Comparison of ENCODE assay signal across 9 cellular contexts in the genomic region with DNA sequence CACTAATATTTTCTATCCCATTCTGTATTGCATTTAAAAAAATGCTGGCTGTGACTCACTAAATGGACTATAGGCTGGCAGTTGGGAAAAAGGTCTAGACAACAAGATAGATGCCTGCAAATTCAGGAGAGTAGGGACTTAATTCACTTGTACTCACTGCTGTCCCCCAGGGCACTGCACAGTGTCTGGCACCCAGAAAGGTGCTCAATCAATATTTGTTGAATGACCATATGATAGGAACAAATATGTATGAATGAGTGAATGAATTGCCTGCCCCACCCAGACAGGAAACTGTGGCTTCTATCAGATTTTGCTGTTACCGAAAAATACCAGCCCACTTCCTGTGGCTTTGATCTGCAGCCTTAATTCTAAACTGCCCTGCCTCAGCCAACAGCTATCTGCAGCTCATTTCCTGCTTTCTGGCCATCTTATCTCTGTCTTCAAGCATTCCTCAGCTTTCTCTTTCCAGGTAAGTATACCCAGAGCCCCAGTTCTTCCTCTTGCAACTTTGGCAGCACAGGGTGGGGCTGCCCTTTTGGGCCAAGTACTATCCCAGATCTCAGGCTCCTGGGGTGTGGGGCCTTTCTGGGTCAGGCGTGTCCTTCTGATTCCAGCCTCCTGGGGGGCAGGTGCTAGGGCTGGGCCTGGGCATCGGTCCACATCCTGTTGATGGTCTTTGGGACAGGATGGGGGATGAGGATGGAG. TPM values are rescaled to one million over a fixed set of nuclear protein-coding genes. Genes with fewer than 3 reads are reported as not detected.
DNase-seq lines count a peak whose midpoint lies in the region; ATAC-seq and TF ChIP-seq lines count a peak whose summit lies in the region.
"Had no signal": no experiment of that assay in that cellular context is flagged by ENCODE, and none has a peak within 500 bp of the region (broad histone marks: within the 10 kb centered on the region; RNA-seq: fewer than 3 reads in every experiment).

No MANE protein-coding gene starts in this region.

- H3K9me3 ChIP-seq in OCI-LY7 (ENCODE audit: low read length), result no peaks in the 10 kb centered on the region
- no peaks in the 10 kb centered on the region for H3K9me3 ChIP-seq in mucosa of descending colon
- H3K9me3 ChIP-seq: neutrophil had no signal

- no peaks in the 10 kb centered on the region for H3K9me3 Mint-ChIP-seq in activated T-helper 1 cell treated with anti-CD3 and anti-CD28 coated beads, Interleukin-12 subunit alpha, Interleukin-12 subunit beta, Interleukin-2, Interleukin-4 antibody, amounts not matched to agents 30 ng/mL and 10 ng/mL and 1 ng/mL, durations not matched to agents 14 hours and 24 hours and 36 hours

- H3K4me3 Mint-ChIP-seq in activated T-helper 1 cell treated with anti-CD3 and anti-CD28 coated beads, Interleukin-12 subunit alpha, Interleukin-12 subunit beta, Interleukin-2, Interleukin-4 antibody, amounts not matched to agents 30 ng/mL and 10 ng/mL and 1 ng/mL, durations not matched to agents 14 hours and 24 hours and 36 hours, result peak overlapping the region; percentile 84

- no TSS peak for BruUV-seq in OCI-LY7 (replicated peaks; lab: Mats Ljungman, UMichigan)

- H3K4me1 ChIP-seq in OCI-LY7 (ENCODE audit: insufficient read depth, low read length, poor library complexity, severe bottlenecking) (peaks cover 37% of the 10 kb centered on the region), mucosa of descending colon (ENCODE audit: low read depth) (peaks cover 23% of the 10 kb centered on the region)

- POLR2A ChIA-PET in OCI-LY7 (lab: Charles Lee), result no interaction called here

- CTCF ChIA-PET in OCI-LY7 (lab: Charles Lee; ENCODE audit: unreplicated experiment), result interaction anchor here (0.5 to 1.0 kb wide), 2 partner anchors 41 to 101 kb away, joined by 3 to 7 read pairs; no protein-coding TSS in a partner anchor

- peaks cover 22% of the 10 kb centered on the region for H3K36me3 Mint-ChIP-seq in activated T-helper 1 cell treated with anti-CD3 and anti-CD28 coated beads, Interleukin-12 subunit alpha, Interleukin-12 subunit beta, Interleukin-2, Interleukin-4 antibody, amounts not matched to agents 30 ng/mL and 10 ng/mL and 1 ng/mL, durations not matched to agents 14 hours and 24 hours and 36 hours (ENCODE audit: low read depth)

- H3K27ac Mint-ChIP-seq in activated T-helper 1 cell treated with anti-CD3 and anti-CD28 coated beads, Interleukin-12 subunit alpha, Interleukin-12 subunit beta, Interleukin-2, Interleukin-4 antibody, amounts not matched to agents 30 ng/mL and 10 ng/mL and 1 ng/mL, durations not matched to agents 14 hours and 24 hours and 36 hours, result peak overlapping the region; percentile 97

- H3K36me3 ChIP-seq in OCI-LY7 (ENCODE audit: insufficient read depth, low read length), result no peaks in the 10 kb centered on the region
- H3K36me3 ChIP-seq in mucosa of descending colon (ENCODE audit: low read depth), result no peaks in the 10 kb centered on the region
- H3K36me3 ChIP-seq: neutrophil had no signal

- peak overlapping the region; percentile 55 for H3K4me3 ChIP-seq in OCI-LY7 (ENCODE audit: low read depth, low read length, poor library complexity, severe bottlenecking)
- H3K4me3 ChIP-seq in mucosa of descending colon, result no peak overlapping the region

- H3K79me2 ChIP-seq in OCI-LY7 (ENCODE audit: insufficient read depth, low read depth, low read length), result no peaks in the 10 kb centered on the region

- no peaks in the 10 kb centered on the region for H4K20me1 ChIP-seq in OCI-LY7 (ENCODE audit: insufficient read depth, low read length)

- peak; percentile 70 for DNase-seq in stimulated activated CD4-positive, alpha-beta T cell treated with anti-CD3 and anti-CD28 coated beads, Interleukin-15, amount 100 ng/mL, for 24 hours
- no peak for DNase-seq in stimulated activated CD4-positive, alpha-beta T cell treated with anti-CD3 and anti-CD28 coated beads, Interleukin-12 subunit alpha, Interleukin-12 subunit beta, amount 100 ng/mL, for 4 hours
- DNase-seq in OCI-LY7 (ENCODE audit: low spot score) (peak; percentile 90), mucosa of descending colon (peak in 2 of 3 donors; percentile 63 to 74), NCI-H2196 treated with DMSO at 0.1 percent for 48 hours (lab: John Stamatoyannopoulos, UW; ENCODE audit: unreplicated experiment) (no peak)
- DNase-seq in activated T-helper 1 cell treated with anti-CD3 and anti-CD28 coated beads, Interleukin-12 subunit alpha, Interleukin-12 subunit beta, Interleukin-2, Interleukin-4 antibody, amounts not matched to agents 30 ng/mL and 10 ng/mL and 1 ng/mL, durations not matched to agents 14 hours and 24 hours and 36 hours (ENCODE audit: low spot score), result peak; percentile 78

- peak overlapping the region; percentile 90 for H3K4me2 ChIP-seq in OCI-LY7 (ENCODE audit: low read length)

- no peak overlapping the region; the same call in 1 of the 2 replicates for H2AFZ ChIP-seq in OCI-LY7 (ENCODE audit: low read length)

- TF ChIP-seq CTCF in OCI-LY7 (conservative IDR thresholded peaks at IDR 0.05; ENCODE audit: low read length) (no peak), mucosa of descending colon (IDR thresholded peaks at IDR 0.05) (no peak)

- intact Hi-C loops in OCI-LY7 (cut with micrococcal nuclease; ENCODE audit: unreplicated experiment), result no loop called here
- intact Hi-C loops in activated T-helper 1 cell treated with anti-CD3 and anti-CD28 coated beads, Interleukin-12 subunit alpha, Interleukin-12 subunit beta, Interleukin-2, Interleukin-4 antibody, amounts not matched to agents 30 ng/mL and 10 ng/mL and 1 ng/mL, durations not matched to agents 14 hours and 24 hours and 36 hours (cut with micrococcal nuclease), result loop anchor here (1.0 kb wide), 2 partner anchors 15 to 36 kb away; no protein-coding TSS in a partner anchor
- intact Hi-C loops in mucosa of descending colon (cut with DNase I, micrococcal nuclease), result no loop called here

- H3K4me1 Mint-ChIP-seq in activated T-helper 1 cell treated with anti-CD3 and anti-CD28 coated beads, Interleukin-12 subunit alpha, Interleukin-12 subunit beta, Interleukin-2, Interleukin-4 antibody, amounts not matched to agents 30 ng/mL and 10 ng/mL and 1 ng/mL, durations not matched to agents 14 hours and 24 hours and 36 hours (ENCODE audit: low read depth), result peaks cover 79% of the 10 kb centered on the region

- no peaks in the 10 kb centered on the region for H3K9me2 ChIP-seq in OCI-LY7 (ENCODE audit: insufficient read depth, low read length)

- H3K27ac ChIP-seq in OCI-LY7 (ENCODE audit: low read depth, low read length, poor library complexity, severe bottlenecking), result peak overlapping the region; percentile 79
- H3K27ac ChIP-seq: neutrophil had no signal

- no peaks in the 10 kb centered on the region for H3K27me3 Mint-ChIP-seq in activated T-helper 1 cell treated with anti-CD3 and anti-CD28 coated beads, Interleukin-12 subunit alpha, Interleukin-12 subunit beta, Interleukin-2, Interleukin-4 antibody, amounts not matched to agents 30 ng/mL and 10 ng/mL and 1 ng/mL, durations not matched to agents 14 hours and 24 hours and 36 hours (ENCODE audit: insufficient read depth)

- ATAC-seq in mucosa of descending colon (peak; percentile 72), HG03025 (IDR thresholded peaks at IDR 0.05; ENCODE audit: low FRiP score, unreplicated experiment) (no peak), GM21528 (IDR thresholded peaks at IDR 0.05; ENCODE audit: low FRiP score, unreplicated experiment) (no peak)

RNA-seq across cellular contexts. Expression of gene TNS4, which starts 15.3 kb away (rescaled TPM):
- total RNA-seq in OCI-LY7 (2014; rRNA removed; shearing (Covaris generic)), result 0.18 and 0.22 TPM in 2 replicates
- total RNA-seq in OCI-LY7 (2022) (0.66 and 0.97 TPM in 2 replicates), mucosa of descending colon (10 to 100 TPM in 1 of 3 donors, 1 to 10 TPM in 2; 3.0 to 13.1 (median 3.3) TPM)
- 14.5 and 15.5 TPM in 2 replicates for total RNA-seq in activated T-helper 1 cell treated with anti-CD3 and anti-CD28 coated beads, Interleukin-12 subunit alpha, Interleukin-12 subunit beta, Interleukin-2, Interleukin-4 antibody, amounts not matched to agents 30 ng/mL and 10 ng/mL and 1 ng/mL, durations not matched to agents 14 hours and 24 hours and 36 hours

RNA-seq across cellular contexts. Expression of gene CCR7, which starts 48.5 kb away (rescaled TPM):
- 1.8 and 2.3 TPM in 2 replicates for total RNA-seq in OCI-LY7 (2014; rRNA removed; shearing (Covaris generic))
- total RNA-seq in OCI-LY7 (2022) (0.48 TPM in 1 of 2 replicates, not detected in the other), mucosa of descending colon (1 to 10 TPM in 1 of 3 donors, under 1 TPM in 2; 0.44 to 3.2 (median 0.87) TPM)
- 165 and 166 TPM in 2 replicates for total RNA-seq in activated T-helper 1 cell treated with anti-CD3 and anti-CD28 coated beads, Interleukin-12 subunit alpha, Interleukin-12 subunit beta, Interleukin-2, Interleukin-4 antibody, amounts not matched to agents 30 ng/mL and 10 ng/mL and 1 ng/mL, durations not matched to agents 14 hours and 24 hours and 36 hours

Comparison
In these comparisons a context has a peak if more than half of its experiments do, and no peak if none do; other contexts are left out.
1. DNase-seq: peak in stimulated activated CD4-positive, alpha-beta T cell treated with anti-CD3 and anti-CD28 coated beads, Interleukin-15, amount 100 ng/mL, for 24 hours (single experiment), OCI-LY7 (single experiment), activated T-helper 1 cell treated with anti-CD3 and anti-CD28 coated beads, Interleukin-12 subunit alpha, Interleukin-12 subunit beta, Interleukin-2, Interleukin-4 antibody, amounts not matched to agents 30 ng/mL and 10 ng/mL and 1 ng/mL, durations not matched to agents 14 hours and 24 hours and 36 hours (single experiment) and mucosa of descending colon (2 of 3); none in stimulated activated CD4-positive, alpha-beta T cell treated with anti-CD3 and anti-CD28 coated beads, Interleukin-12 subunit alpha, Interleukin-12 subunit beta, amount 100 ng/mL, for 4 hours (single experiment) and NCI-H2196 treated with DMSO at 0.1 percent for 48 hours (single experiment).
2. RNA of gene CCR7, which starts 48.5 kb away (total RNA-seq): 165 to 166 TPM in activated T-helper 1 cell treated with anti-CD3 and anti-CD28 coated beads, Interleukin-12 subunit alpha, Interleukin-12 subunit beta, Interleukin-2, Interleukin-4 antibody, amounts not matched to agents 30 ng/mL and 10 ng/mL and 1 ng/mL, durations not matched to agents 14 hours and 24 hours and 36 hours; 0.48 to 2.3 TPM in OCI-LY7 and 0.44 to 3.2 TPM in mucosa of descending colon; every median in the first group is over 10 times any median in the second.